ENCODE assay signal across 1 cellular context in genomic region chr5:64939772-64940510, GRCh38.
TF ChIP-seq lines count a peak whose summit lies in the region.

No MANE protein-coding gene starts in this region.

TF ChIP-seq in HepG2, 621 proteins besides CTCF, POLR2A, EP300 and RAD21 (continued from another document):
- TF ChIP-seq, protein P1, sequence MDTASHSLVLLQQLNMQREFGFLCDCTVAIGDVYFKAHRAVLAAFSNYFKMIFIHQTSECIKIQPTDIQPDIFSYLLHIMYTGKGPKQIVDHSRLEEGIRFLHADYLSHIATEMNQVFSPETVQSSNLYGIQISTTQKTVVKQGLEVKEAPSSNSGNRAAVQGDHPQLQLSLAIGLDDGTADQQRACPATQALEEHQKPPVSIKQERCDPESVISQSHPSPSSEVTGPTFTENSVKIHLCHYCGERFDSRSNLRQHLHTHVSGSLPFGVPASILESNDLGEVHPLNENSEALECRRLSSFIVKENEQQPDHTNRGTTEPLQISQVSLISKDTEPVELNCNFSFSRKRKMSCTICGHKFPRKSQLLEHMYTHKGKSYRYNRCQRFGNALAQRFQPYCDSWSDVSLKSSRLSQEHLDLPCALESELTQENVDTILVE (CRISPR knock-in tag; IDR thresholded peaks at IDR 0.05), result no peak
- TF ChIP-seq ZNF75D (CRISPR knock-in tag; IDR thresholded peaks at IDR 0.05; ENCODE audit: borderline replicate concordance), result no peak
- no peak for TF ChIP-seq ZNF34 (CRISPR knock-in tag; IDR thresholded peaks at IDR 0.05; ENCODE audit: borderline replicate concordance)
